Comparison of ENCODE assay signal across 20 cellular contexts in the genomic region with DNA sequence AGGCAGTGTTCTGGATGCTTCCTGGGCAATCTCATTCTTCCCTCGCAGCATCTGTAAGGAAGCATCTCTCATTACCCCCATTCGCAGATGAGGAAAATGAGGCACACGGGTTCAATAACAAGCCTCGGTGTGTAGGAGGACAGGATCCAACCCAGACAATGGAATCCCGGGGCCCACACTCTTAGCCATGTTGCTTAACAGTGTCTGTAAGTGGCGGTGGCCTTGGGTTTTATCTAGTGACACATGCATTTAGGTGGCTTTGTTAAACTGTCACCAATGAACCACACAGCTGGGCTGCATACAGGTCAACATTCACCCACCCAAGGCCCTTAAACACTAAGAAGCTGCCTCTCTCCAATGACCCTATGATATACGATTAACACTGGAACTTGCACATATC. TPM values are rescaled to one million over a fixed set of nuclear protein-coding genes. Genes with fewer than 3 reads are reported as not detected.
DNase-seq lines count a peak whose midpoint lies in the region; ATAC-seq and TF ChIP-seq lines count a peak whose summit lies in the region.
"Had no signal": no experiment of that assay in that cellular context is flagged by ENCODE, and none has a peak within 500 bp of the region (broad histone marks: within the 10 kb centered on the region; RNA-seq: fewer than 3 reads in every experiment).

No MANE protein-coding gene starts in this region.

- DNase-seq in left ventricle myocardium inferior (no peak), left ventricle myocardium superior (no peak), endodermal cell (no peak), transverse colon (no peak), NOMO-1 treated with DMSO at 0.1 percent for 48 hours (lab: John Stamatoyannopoulos, UW; ENCODE audit: unreplicated experiment) (no peak), DMS153 treated with DMSO at 0.1 percent for 48 hours (lab: John Stamatoyannopoulos, UW; ENCODE audit: unreplicated experiment) (no peak)
- DNase-seq: activated CD8-positive, alpha-beta memory T cell treated with anti-CD3 and anti-CD28 coated beads, Interleukin-2, amount 10 ng/mL, durations not matched to agents 7 days and 5 days; activated gamma-delta T cell; amniotic stem cell; CD4-positive, CD25-positive, alpha-beta regulatory T cell; DMS153; effector memory CD4-positive, alpha-beta T cell; GF-D8; mammary epithelial cell; NCI-H2227 treated with DMSO at 0.1 percent for 48 hours; nephron progenitor cell; PC-9 had no signal

- ATAC-seq in left ventricle myocardium superior (no peak), GM18498 (IDR thresholded peaks at IDR 0.05; ENCODE audit: unreplicated experiment) (no peak)
- ATAC-seq: activated CD8-positive, alpha-beta memory T cell treated with anti-CD3 and anti-CD28 coated beads, Interleukin-2, amount 10 ng/mL, durations not matched to agents 7 days and 5 days; SK-N-SH treated with all-trans-retinoic acid at 6 μM for 48 hours had no signal

- H3K36me3 Mint-ChIP-seq in endodermal cell (ENCODE audit: low read depth) (peaks cover 2% of the 10 kb centered on the region), nephron (ENCODE audit: low read depth) (peaks cover 9% of the 10 kb centered on the region)

- no peak overlapping the region for H3K27ac Mint-ChIP-seq in endodermal cell
- H3K27ac Mint-ChIP-seq in nephron: peak overlapping the region in 2 of 3 experiments; percentile 86 to 92
- H3K27ac Mint-ChIP-seq: activated CD8-positive, alpha-beta memory T cell treated with anti-CD3 and anti-CD28 coated beads, Interleukin-2, amount 10 ng/mL, durations not matched to agents 7 days and 5 days; CD4-positive, CD25-positive, alpha-beta regulatory T cell had no signal

- no peak overlapping the region for H3K9ac ChIP-seq in endodermal cell (ENCODE audit: extremely low read depth, low read length, poor library complexity, severe bottlenecking)

- TF ChIP-seq CTCF in left ventricle myocardium inferior (IDR thresholded peaks at IDR 0.05; ENCODE audit: borderline replicate concordance) (no peak), endodermal cell (conservative IDR thresholded peaks at IDR 0.05) (no peak), nephron (IDR thresholded peaks at IDR 0.05; ENCODE audit: unreplicated experiment in 3 of 3) (no peak), transverse colon (IDR thresholded peaks at IDR 0.05) (no peak)

- peak overlapping the region; percentile 72 for H3K27ac ChIP-seq in left ventricle myocardium inferior (replicated peaks)
- peak overlapping the region; percentile 7 for H3K27ac ChIP-seq in endodermal cell (ENCODE audit: low read depth, low read length)
- H3K27ac ChIP-seq in transverse colon: peak overlapping the region in 3 of 4 donors; percentile 3 to 44 (median 37)
- H3K27ac ChIP-seq: PC-9 had no signal

- WGBS in endodermal cell (ENCODE audit: insufficient coverage in 1 of 2, insufficient read length in 1 of 2), 2 experiments: 74 to 84% methylated on average over 5 to 7 of the region's 7 CpGs
- WGBS in transverse colon (ENCODE audit: low coverage in 1 of 2), 2 donors: 90 to 95% methylated on average over 2 to 7 of the region's 7 CpGs

- H3K27me3 Mint-ChIP-seq in endodermal cell (ENCODE audit: insufficient read depth) (no peaks in the 10 kb centered on the region), nephron (ENCODE audit: low read depth) (no peaks in the 10 kb centered on the region)
- H3K27me3 Mint-ChIP-seq: activated CD8-positive, alpha-beta memory T cell treated with anti-CD3 and anti-CD28 coated beads, Interleukin-2, amount 10 ng/mL, durations not matched to agents 7 days and 5 days; CD4-positive, CD25-positive, alpha-beta regulatory T cell had no signal

- peaks cover 3% of the 10 kb centered on the region for H3K9me3 Mint-ChIP-seq in endodermal cell
- H3K9me3 Mint-ChIP-seq in nephron: no peaks in the 10 kb centered on the region

- peak overlapping the region; percentile 38 for H3K4me3 ChIP-seq in left ventricle myocardium inferior
- H3K4me3 ChIP-seq in endodermal cell (ENCODE audit: low read length): no peak overlapping the region
- no peak overlapping the region for H3K4me3 ChIP-seq in transverse colon
- H3K4me3 ChIP-seq: PC-9 had no signal

- in situ Hi-C loops in transverse colon (cut with MboI; ENCODE audit: low pct_ligation_motif_present in 1 of 4, low pct_unique_long_range_greater_than_20kb in 1 of 4, low sequenced_read_pairs in 3 of 4): no loop called here

- no peak for TF ChIP-seq EP300 in transverse colon (IDR thresholded peaks at IDR 0.05; ENCODE audit: low read depth)

- H3K4me1 ChIP-seq in left ventricle myocardium inferior: peaks cover 92% of the 10 kb centered on the region
- H3K4me1 ChIP-seq in endodermal cell (ENCODE audit: control insufficient read depth, insufficient read depth, low read length): peaks cover 21% of the 10 kb centered on the region
- peaks cover 24 to 66% (median 46%) of the 10 kb centered on the region in 4 donors for H3K4me1 ChIP-seq in transverse colon

- H3K9me3 ChIP-seq in left ventricle myocardium inferior (replicated peaks): no peaks in the 10 kb centered on the region
- H3K9me3 ChIP-seq in endodermal cell (ENCODE audit: control insufficient read depth, low read length): no peaks in the 10 kb centered on the region
- no peaks in the 10 kb centered on the region for H3K9me3 ChIP-seq in transverse colon

- no peak for TF ChIP-seq POLR2A in transverse colon (IDR thresholded peaks at IDR 0.05)

- no peaks in the 10 kb centered on the region for H3K27me3 ChIP-seq in left ventricle myocardium inferior (ENCODE audit: low read depth)
- H3K27me3 ChIP-seq in endodermal cell (ENCODE audit: control insufficient read depth, insufficient read depth, low read length, poor library complexity, severe bottlenecking): no peaks in the 10 kb centered on the region
- no peaks in the 10 kb centered on the region for H3K27me3 ChIP-seq in transverse colon

- H3K4me3 Mint-ChIP-seq in endodermal cell (no peak overlapping the region), nephron (peak overlapping the region in 1 of 3 experiments; percentile 36)
- H3K4me3 Mint-ChIP-seq: activated CD8-positive, alpha-beta memory T cell treated with anti-CD3 and anti-CD28 coated beads, Interleukin-2, amount 10 ng/mL, durations not matched to agents 7 days and 5 days; CD4-positive, CD25-positive, alpha-beta regulatory T cell had no signal

- intact Hi-C loops in left ventricle myocardium inferior (cut with micrococcal nuclease) (no loop called here), left ventricle myocardium superior (cut with micrococcal nuclease) (no loop called here), transverse colon (cut with DNase I; ENCODE audit: low total_unique reads) (no loop called here)

- H3K36me3 ChIP-seq in left ventricle myocardium inferior: no peaks in the 10 kb centered on the region
- H3K36me3 ChIP-seq in endodermal cell (ENCODE audit: control insufficient read depth, insufficient read depth, low read length): no peaks in the 10 kb centered on the region
- no peaks in the 10 kb centered on the region for H3K36me3 ChIP-seq in transverse colon

- H3K4me1 Mint-ChIP-seq in endodermal cell (peaks cover 69% of the 10 kb centered on the region), nephron (peaks cover 82% of the 10 kb centered on the region)

RNA-seq across cellular contexts. Expression of gene RELL1, which starts 22.6 kb away (rescaled TPM):
- total RNA-seq in left ventricle myocardium inferior (22.2 TPM), left ventricle myocardium superior (21.9 TPM), endodermal cell (10 to 100 TPM; 12.1 to 12.3 TPM), transverse colon (100 to 1,000 TPM in 2 of 4 donors, 10 to 100 TPM in 1, 1 to 10 TPM in 1; 9.2 to 192 (median 107) TPM)
- 7.9 TPM for polyA plus RNA-seq in endodermal cell (2013, experiment 1 of 2)
- 8.0 TPM for polyA plus RNA-seq in endodermal cell (2013, experiment 2 of 2)

Comparison
In these comparisons a context has a peak if more than half of its experiments do, and no peak if none do; other contexts are left out.
1. H3K27ac ChIP-seq: peak in every context shown above with its lines; median percentile 72 in left ventricle myocardium inferior; 37 in transverse colon; 7 in endodermal cell.